ENCODE assay signal across 1 cellular context in genomic region chr22:20675613-20676012, GRCh38.
A peak's percentile ranks its signal among the peaks of the same experiment; 100 is the strongest.
TF ChIP-seq lines count a peak whose summit lies in the region.

No MANE protein-coding gene starts in this region.

TF ChIP-seq in K562, 482 proteins besides CTCF, POLR2A, EP300 and RAD21 (continued from another document):
- TF ChIP-seq ZNF407 (IDR thresholded peaks at IDR 0.05; ENCODE audit: low read depth): peak; percentile 51; the same call in 1 of the 2 replicates
- peak; percentile 56 for TF ChIP-seq NCOA4 (IDR thresholded peaks at IDR 0.05; ENCODE audit: partially characterized antibody)
- 0 out of 2 replicates have a peak, but pooled peaks have one; percentile 39 for TF ChIP-seq PHB2 (IDR thresholded peaks at IDR 0.05; ENCODE audit: low read depth)
- TF ChIP-seq ZNF316 (IDR thresholded peaks at IDR 0.05): peak; percentile 56
- peak; percentile 7; the same call in 1 of the 2 replicates for TF ChIP-seq PKNOX1 (IDR thresholded peaks at IDR 0.05)
- TF ChIP-seq, protein P1, sequence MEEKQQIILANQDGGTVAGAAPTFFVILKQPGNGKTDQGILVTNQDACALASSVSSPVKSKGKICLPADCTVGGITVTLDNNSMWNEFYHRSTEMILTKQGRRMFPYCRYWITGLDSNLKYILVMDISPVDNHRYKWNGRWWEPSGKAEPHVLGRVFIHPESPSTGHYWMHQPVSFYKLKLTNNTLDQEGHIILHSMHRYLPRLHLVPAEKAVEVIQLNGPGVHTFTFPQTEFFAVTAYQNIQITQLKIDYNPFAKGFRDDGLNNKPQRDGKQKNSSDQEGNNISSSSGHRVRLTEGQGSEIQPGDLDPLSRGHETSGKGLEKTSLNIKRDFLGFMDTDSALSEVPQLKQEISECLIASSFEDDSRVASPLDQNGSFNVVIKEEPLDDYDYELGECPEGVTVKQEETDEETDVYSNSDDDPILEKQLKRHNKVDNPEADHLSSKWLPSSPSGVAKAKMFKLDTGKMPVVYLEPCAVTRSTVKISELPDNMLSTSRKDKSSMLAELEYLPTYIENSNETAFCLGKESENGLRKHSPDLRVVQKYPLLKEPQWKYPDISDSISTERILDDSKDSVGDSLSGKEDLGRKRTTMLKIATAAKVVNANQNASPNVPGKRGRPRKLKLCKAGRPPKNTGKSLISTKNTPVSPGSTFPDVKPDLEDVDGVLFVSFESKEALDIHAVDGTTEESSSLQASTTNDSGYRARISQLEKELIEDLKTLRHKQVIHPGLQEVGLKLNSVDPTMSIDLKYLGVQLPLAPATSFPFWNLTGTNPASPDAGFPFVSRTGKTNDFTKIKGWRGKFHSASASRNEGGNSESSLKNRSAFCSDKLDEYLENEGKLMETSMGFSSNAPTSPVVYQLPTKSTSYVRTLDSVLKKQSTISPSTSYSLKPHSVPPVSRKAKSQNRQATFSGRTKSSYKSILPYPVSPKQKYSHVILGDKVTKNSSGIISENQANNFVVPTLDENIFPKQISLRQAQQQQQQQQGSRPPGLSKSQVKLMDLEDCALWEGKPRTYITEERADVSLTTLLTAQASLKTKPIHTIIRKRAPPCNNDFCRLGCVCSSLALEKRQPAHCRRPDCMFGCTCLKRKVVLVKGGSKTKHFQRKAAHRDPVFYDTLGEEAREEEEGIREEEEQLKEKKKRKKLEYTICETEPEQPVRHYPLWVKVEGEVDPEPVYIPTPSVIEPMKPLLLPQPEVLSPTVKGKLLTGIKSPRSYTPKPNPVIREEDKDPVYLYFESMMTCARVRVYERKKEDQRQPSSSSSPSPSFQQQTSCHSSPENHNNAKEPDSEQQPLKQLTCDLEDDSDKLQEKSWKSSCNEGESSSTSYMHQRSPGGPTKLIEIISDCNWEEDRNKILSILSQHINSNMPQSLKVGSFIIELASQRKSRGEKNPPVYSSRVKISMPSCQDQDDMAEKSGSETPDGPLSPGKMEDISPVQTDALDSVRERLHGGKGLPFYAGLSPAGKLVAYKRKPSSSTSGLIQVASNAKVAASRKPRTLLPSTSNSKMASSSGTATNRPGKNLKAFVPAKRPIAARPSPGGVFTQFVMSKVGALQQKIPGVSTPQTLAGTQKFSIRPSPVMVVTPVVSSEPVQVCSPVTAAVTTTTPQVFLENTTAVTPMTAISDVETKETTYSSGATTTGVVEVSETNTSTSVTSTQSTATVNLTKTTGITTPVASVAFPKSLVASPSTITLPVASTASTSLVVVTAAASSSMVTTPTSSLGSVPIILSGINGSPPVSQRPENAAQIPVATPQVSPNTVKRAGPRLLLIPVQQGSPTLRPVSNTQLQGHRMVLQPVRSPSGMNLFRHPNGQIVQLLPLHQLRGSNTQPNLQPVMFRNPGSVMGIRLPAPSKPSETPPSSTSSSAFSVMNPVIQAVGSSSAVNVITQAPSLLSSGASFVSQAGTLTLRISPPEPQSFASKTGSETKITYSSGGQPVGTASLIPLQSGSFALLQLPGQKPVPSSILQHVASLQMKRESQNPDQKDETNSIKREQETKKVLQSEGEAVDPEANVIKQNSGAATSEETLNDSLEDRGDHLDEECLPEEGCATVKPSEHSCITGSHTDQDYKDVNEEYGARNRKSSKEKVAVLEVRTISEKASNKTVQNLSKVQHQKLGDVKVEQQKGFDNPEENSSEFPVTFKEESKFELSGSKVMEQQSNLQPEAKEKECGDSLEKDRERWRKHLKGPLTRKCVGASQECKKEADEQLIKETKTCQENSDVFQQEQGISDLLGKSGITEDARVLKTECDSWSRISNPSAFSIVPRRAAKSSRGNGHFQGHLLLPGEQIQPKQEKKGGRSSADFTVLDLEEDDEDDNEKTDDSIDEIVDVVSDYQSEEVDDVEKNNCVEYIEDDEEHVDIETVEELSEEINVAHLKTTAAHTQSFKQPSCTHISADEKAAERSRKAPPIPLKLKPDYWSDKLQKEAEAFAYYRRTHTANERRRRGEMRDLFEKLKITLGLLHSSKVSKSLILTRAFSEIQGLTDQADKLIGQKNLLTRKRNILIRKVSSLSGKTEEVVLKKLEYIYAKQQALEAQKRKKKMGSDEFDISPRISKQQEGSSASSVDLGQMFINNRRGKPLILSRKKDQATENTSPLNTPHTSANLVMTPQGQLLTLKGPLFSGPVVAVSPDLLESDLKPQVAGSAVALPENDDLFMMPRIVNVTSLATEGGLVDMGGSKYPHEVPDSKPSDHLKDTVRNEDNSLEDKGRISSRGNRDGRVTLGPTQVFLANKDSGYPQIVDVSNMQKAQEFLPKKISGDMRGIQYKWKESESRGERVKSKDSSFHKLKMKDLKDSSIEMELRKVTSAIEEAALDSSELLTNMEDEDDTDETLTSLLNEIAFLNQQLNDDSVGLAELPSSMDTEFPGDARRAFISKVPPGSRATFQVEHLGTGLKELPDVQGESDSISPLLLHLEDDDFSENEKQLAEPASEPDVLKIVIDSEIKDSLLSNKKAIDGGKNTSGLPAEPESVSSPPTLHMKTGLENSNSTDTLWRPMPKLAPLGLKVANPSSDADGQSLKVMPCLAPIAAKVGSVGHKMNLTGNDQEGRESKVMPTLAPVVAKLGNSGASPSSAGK (IDR thresholded peaks at IDR 0.05): 0 out of 2 replicates have a peak, but pooled peaks have one; percentile 4
